20 cellular contexts compared by ENCODE assay signal in the genomic region with DNA sequence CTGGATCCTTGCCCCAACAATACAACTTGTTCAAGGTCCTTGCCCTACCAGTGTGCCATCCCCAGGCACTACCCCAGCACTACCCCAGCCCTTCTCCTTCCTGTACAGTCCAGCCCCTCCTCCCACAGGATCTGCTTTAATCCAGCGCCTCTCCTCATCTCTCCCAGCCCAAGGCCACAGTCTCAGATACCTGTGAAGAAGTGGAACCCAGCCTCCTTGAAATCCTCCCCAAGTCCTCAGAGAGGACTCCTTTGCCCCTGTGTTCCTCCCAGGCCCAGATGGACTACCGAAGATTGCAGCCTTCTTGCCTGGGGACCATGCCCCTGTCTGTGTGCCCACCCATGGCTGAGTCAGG. TPM values are rescaled to one million over a fixed set of nuclear protein-coding genes. Genes with fewer than 3 reads are reported as not detected.
DNase-seq lines count a peak whose midpoint lies in the region; ATAC-seq and TF ChIP-seq lines count a peak whose summit lies in the region.
"Had no signal": no experiment of that assay in that cellular context is flagged by ENCODE, and none has a peak within 500 bp of the region (broad histone marks: within the 10 kb centered on the region; RNA-seq: fewer than 3 reads in every experiment).

No MANE protein-coding gene starts in this region.

- peaks cover 20% of the 10 kb centered on the region for H3K36me3 Mint-ChIP-seq in dendritic cell treated with granulocyte-macrophage colony-stimulating factor and Interleukin-4, amounts not matched to agents 40 ng/mL and 50 ng/mL, for 4 days (ENCODE audit: low read depth)
- H3K36me3 Mint-ChIP-seq in nephron (ENCODE audit: low read depth): no peaks in the 10 kb centered on the region
- no peaks in the 10 kb centered on the region for H3K36me3 Mint-ChIP-seq in type B pancreatic cell
- peaks cover 3% of the 10 kb centered on the region for H3K36me3 Mint-ChIP-seq in activated CD4-positive, alpha-beta memory T cell treated with anti-CD3 and anti-CD28 coated beads for 36 hours

- no peak for TF ChIP-seq CTCF in nephron (IDR thresholded peaks at IDR 0.05; ENCODE audit: unreplicated experiment in 3 of 3)
- no peak for TF ChIP-seq CTCF in type B pancreatic cell (conservative IDR thresholded peaks at IDR 0.05)

- no peak for ATAC-seq in left cardiac atrium
- ATAC-seq in GM21723 (IDR thresholded peaks at IDR 0.05; ENCODE audit: unreplicated experiment): no peak

- H3K4me1 Mint-ChIP-seq in dendritic cell treated with granulocyte-macrophage colony-stimulating factor and Interleukin-4, amounts not matched to agents 40 ng/mL and 50 ng/mL, for 4 days (ENCODE audit: low read depth): peaks cover 26% of the 10 kb centered on the region
- H3K4me1 Mint-ChIP-seq in nephron: peaks cover 17% of the 10 kb centered on the region
- H3K4me1 Mint-ChIP-seq in type B pancreatic cell (ENCODE audit: unreplicated experiment): peaks cover 7% of the 10 kb centered on the region
- H3K4me1 Mint-ChIP-seq in activated CD4-positive, alpha-beta memory T cell treated with anti-CD3 and anti-CD28 coated beads for 36 hours (ENCODE audit: low read depth): peaks cover 2% of the 10 kb centered on the region

- intact Hi-C loops in cardiac septum (cut with DNase I) (no loop called here), left cardiac atrium (cut with DNase I) (no loop called here)
- intact Hi-C loops in dendritic cell treated with granulocyte-macrophage colony-stimulating factor and Interleukin-4, amounts not matched to agents 40 ng/mL and 50 ng/mL, for 4 days (cut with micrococcal nuclease): no loop called here
- intact Hi-C loops in activated CD4-positive, alpha-beta memory T cell treated with anti-CD3 and anti-CD28 coated beads for 36 hours (cut with micrococcal nuclease): no loop called here

- no peak overlapping the region for H3K4me3 Mint-ChIP-seq in dendritic cell treated with granulocyte-macrophage colony-stimulating factor and Interleukin-4, amounts not matched to agents 40 ng/mL and 50 ng/mL, for 4 days
- H3K4me3 Mint-ChIP-seq in nephron: no peak overlapping the region
- H3K4me3 Mint-ChIP-seq in type B pancreatic cell: no peak overlapping the region
- no peak overlapping the region for H3K4me3 Mint-ChIP-seq in activated CD4-positive, alpha-beta memory T cell treated with anti-CD3 and anti-CD28 coated beads for 36 hours

- no peaks in the 10 kb centered on the region for H3K27me3 Mint-ChIP-seq in dendritic cell treated with granulocyte-macrophage colony-stimulating factor and Interleukin-4, amounts not matched to agents 40 ng/mL and 50 ng/mL, for 4 days
- H3K27me3 Mint-ChIP-seq in nephron (ENCODE audit: low read depth) (peaks cover 22% of the 10 kb centered on the region), type B pancreatic cell (peaks cover 4% of the 10 kb centered on the region)
- no peaks in the 10 kb centered on the region for H3K27me3 Mint-ChIP-seq in activated CD4-positive, alpha-beta memory T cell treated with anti-CD3 and anti-CD28 coated beads for 36 hours

- DNase-seq in cardiac septum (ENCODE audit: low spot score) (peak; percentile 53), left cardiac atrium (no peak), type B pancreatic cell (ENCODE audit: extremely low spot score, unreplicated experiment) (no peak), NCI-H774 (lab: John Stamatoyannopoulos, UW) (no peak)
- DNase-seq in activated CD4-positive, alpha-beta memory T cell treated with anti-CD3 and anti-CD28 coated beads for 36 hours: no peak
- DNase-seq: 8988T, C1 segment of cervical spinal cord, DMS79, GOT3, KG1, NCI-H1092, NCI-H187 treated with DMSO at 0.1 percent for 48 hours, NCI-H510A, Peyer's patch, SHP77 treated with DMSO at 0.1 percent for 48 hours had no signal

- POLR2A ChIA-PET in activated CD4-positive, alpha-beta memory T cell treated with anti-CD3 and anti-CD28 coated beads for 36 hours (lab: Charles Lee): no interaction called here

- H3K9me3 Mint-ChIP-seq in dendritic cell treated with granulocyte-macrophage colony-stimulating factor and Interleukin-4, amounts not matched to agents 40 ng/mL and 50 ng/mL, for 4 days: no peaks in the 10 kb centered on the region
- H3K9me3 Mint-ChIP-seq in nephron (no peaks in the 10 kb centered on the region), type B pancreatic cell (no peaks in the 10 kb centered on the region)
- H3K9me3 Mint-ChIP-seq in activated CD4-positive, alpha-beta memory T cell treated with anti-CD3 and anti-CD28 coated beads for 36 hours: no peaks in the 10 kb centered on the region

- H3K27ac Mint-ChIP-seq in dendritic cell treated with granulocyte-macrophage colony-stimulating factor and Interleukin-4, amounts not matched to agents 40 ng/mL and 50 ng/mL, for 4 days: peak overlapping the region; percentile 48
- peak overlapping the region in 2 of 3 experiments; percentile 24 to 32 for H3K27ac Mint-ChIP-seq in nephron
- H3K27ac Mint-ChIP-seq in type B pancreatic cell: peak overlapping the region; percentile 19
- no peak overlapping the region for H3K27ac Mint-ChIP-seq in activated CD4-positive, alpha-beta memory T cell treated with anti-CD3 and anti-CD28 coated beads for 36 hours

- CTCF ChIA-PET in activated CD4-positive, alpha-beta memory T cell treated with anti-CD3 and anti-CD28 coated beads for 36 hours (lab: Charles Lee): interaction anchor here (0.8 kb wide), 1 partner anchor 106 kb away, joined by 3 read pairs; no protein-coding TSS in a partner anchor

RNA-seq across cellular contexts. Expression of a gene that starts 6.5 kb away (rescaled TPM):
- total RNA-seq in cardiac septum (0.78 TPM), left cardiac atrium (1 to 10 TPM in 1 of 2 donors, under 1 TPM in 1; 0.34 to 1.4 TPM), type B pancreatic cell (ENCODE audit: low replicate concordance) (33.9 and 114 TPM in 2 replicates)
- total RNA-seq in activated CD4-positive, alpha-beta memory T cell treated with anti-CD3 and anti-CD28 coated beads for 36 hours: 100 to 1,000 TPM; 152 to 155 TPM

RNA-seq across cellular contexts. Expression of a gene that starts 14.7 kb away (rescaled TPM):
- total RNA-seq in cardiac septum (1.6 TPM), left cardiac atrium (under 1 TPM; 0.44 to 0.65 TPM), type B pancreatic cell (ENCODE audit: low replicate concordance) (not detected in 2 replicates)
- total RNA-seq in activated CD4-positive, alpha-beta memory T cell treated with anti-CD3 and anti-CD28 coated beads for 36 hours: not detected
- total RNA-seq: G401, M059J, Peyer's patch had no signal

RNA-seq across cellular contexts. Expression of a gene that starts 15.5 kb away (rescaled TPM):
- total RNA-seq in cardiac septum (37.8 TPM), left cardiac atrium (10 to 100 TPM; 35.9 to 49.4 TPM), type B pancreatic cell (ENCODE audit: low replicate concordance) (52.2 and 124 TPM in 2 replicates)
- total RNA-seq in activated CD4-positive, alpha-beta memory T cell treated with anti-CD3 and anti-CD28 coated beads for 36 hours: 10 to 100 TPM; 63.4 to 64.7 TPM

RNA-seq across cellular contexts. Expression of a gene that starts 37.3 kb away (rescaled TPM):
- total RNA-seq in cardiac septum (17.9 TPM), left cardiac atrium (10 to 100 TPM; 19.1 to 27.4 TPM), type B pancreatic cell (ENCODE audit: low replicate concordance) (37.2 and 48.1 TPM in 2 replicates)
- 10 to 100 TPM; 38.9 to 39.4 TPM for total RNA-seq in activated CD4-positive, alpha-beta memory T cell treated with anti-CD3 and anti-CD28 coated beads for 36 hours

RNA-seq across cellular contexts. Expression of a gene that starts 37.4 kb away (rescaled TPM):
- total RNA-seq in cardiac septum (35.7 TPM), left cardiac atrium (10 to 100 TPM; 26.3 to 30.5 TPM), type B pancreatic cell (ENCODE audit: low replicate concordance) (45.8 and 65.7 TPM in 2 replicates)
- 10 to 100 TPM; 27.3 to 37.6 TPM for total RNA-seq in activated CD4-positive, alpha-beta memory T cell treated with anti-CD3 and anti-CD28 coated beads for 36 hours

Comparison
In these comparisons a context has a peak if more than half of its experiments do, and no peak if none do; other contexts are left out.
1. RNA of a gene that starts 6.5 kb away (total RNA-seq): 152 to 155 TPM in activated CD4-positive, alpha-beta memory T cell treated with anti-CD3 and anti-CD28 coated beads for 36 hours and 33.9 to 114 TPM in type B pancreatic cell; 0.34 to 1.4 TPM in left cardiac atrium and 0.78 TPM in cardiac septum (single experiment); every median in the first group is over 10 times any median in the second.